Comparison of ENCODE assay signal across 4 cellular contexts in genomic region chr10:122838880-122839279, GRCh38.
A peak's percentile ranks its signal among the peaks of the same experiment; 100 is the strongest.
TF ChIP-seq lines count a peak whose summit lies in the region.

No MANE protein-coding gene starts in this region.

TF ChIP-seq in HepG2, 621 proteins besides CTCF, POLR2A, EP300 and RAD21:
- TF ChIP-seq MAFF (IDR thresholded peaks at IDR 0.05; ENCODE audit: low read depth, low read length) (peak; percentile 85), MAFK (conservative IDR thresholded peaks at IDR 0.05 in 1 of 2, IDR thresholded peaks at IDR 0.05 in 1 of 2; ENCODE audit: low read length in 2 of 2) (peak; percentile 69 to 89), ZNF317 (CRISPR knock-in tag; IDR thresholded peaks at IDR 0.05) (no peak), CEBPB (IDR thresholded peaks at IDR 0.05; ENCODE audit: borderline replicate concordance, low read depth, low read length) (no peak), ZNF484 (CRISPR knock-in tag; IDR thresholded peaks at IDR 0.05; ENCODE audit: borderline replicate concordance, low read depth) (no peak)

TF ChIP-seq in A549, 52 proteins besides CTCF, POLR2A, EP300 and RAD21:
- no peak for TF ChIP-seq CBX8 (IDR thresholded peaks at IDR 0.05)
- TF ChIP-seq MAFK (IDR thresholded peaks at IDR 0.05; ENCODE audit: partially characterized antibody), result peak; percentile 88
- no peak for TF ChIP-seq KDM1A (IDR thresholded peaks at IDR 0.05; ENCODE audit: low read depth)
- no peak for TF ChIP-seq HES2 (IDR thresholded peaks at IDR 0.05)
- no peak for TF ChIP-seq HOXA7 (CRISPR knock-in tag; IDR thresholded peaks at IDR 0.05)
- no peak for TF ChIP-seq FOXS1 (CRISPR knock-in tag; IDR thresholded peaks at IDR 0.05)
- no peak for TF ChIP-seq NR3C1 (IDR thresholded peaks at IDR 0.05)
- no peak for TF ChIP-seq ZFP36 (IDR thresholded peaks at IDR 0.05; ENCODE audit: borderline replicate concordance, partially characterized antibody)

TF ChIP-seq in IMR-90, 13 proteins besides CTCF, POLR2A, EP300 and RAD21:
- no peak for TF ChIP-seq CHD1 (IDR thresholded peaks at IDR 0.05; ENCODE audit: low read depth, low read length)
- TF ChIP-seq USF2 (IDR thresholded peaks at IDR 0.05; ENCODE audit: low read depth, low read length), result no peak
- TF ChIP-seq MAZ (IDR thresholded peaks at IDR 0.05; ENCODE audit: borderline replicate concordance, low read depth, low read length), result no peak
- TF ChIP-seq FOS (IDR thresholded peaks at IDR 0.05; ENCODE audit: low read depth, low read length), result no peak
- peak; percentile 80 for TF ChIP-seq MAFK (IDR thresholded peaks at IDR 0.05; ENCODE audit: low read depth, low read length)
- TF ChIP-seq RCOR1 (IDR thresholded peaks at IDR 0.05; ENCODE audit: insufficient replicate concordance, low read length), result no peak
- TF ChIP-seq MXI1 (IDR thresholded peaks at IDR 0.05; ENCODE audit: borderline replicate concordance, low read depth, low read length), result no peak
- TF ChIP-seq BHLHE40 (IDR thresholded peaks at IDR 0.05; ENCODE audit: low read depth, low read length), result no peak
- TF ChIP-seq CEBPB (IDR thresholded peaks at IDR 0.05; ENCODE audit: low read depth, low read length), result no peak
TF ChIP-seq in IMR-90: peak in this region for 1.

TF ChIP-seq in K562, 482 proteins besides CTCF, POLR2A, EP300 and RAD21:
- TF ChIP-seq ZNF316 (IDR thresholded peaks at IDR 0.05), result peak; percentile 86
- no peak for TF ChIP-seq ZNF395 (CRISPR knock-in tag; IDR thresholded peaks at IDR 0.05)
- TF ChIP-seq SMC3 (conservative IDR thresholded peaks at IDR 0.05; ENCODE audit: insufficient read depth, low read depth, low read length), result no peak
- peak; percentile 75; the same call in 1 of the 2 replicates for TF ChIP-seq MAFK (IDR thresholded peaks at IDR 0.05; ENCODE audit: low read length)
- no peak for TF ChIP-seq HNRNPK (IDR thresholded peaks at IDR 0.05; ENCODE audit: low read depth, low read length, poor library complexity, severe bottlenecking)
- TF ChIP-seq MAFG (tag; conservative IDR thresholded peaks at IDR 0.05), result peak; percentile 79
- TF ChIP-seq ZBED1 (IDR thresholded peaks at IDR 0.05), result no peak
- TF ChIP-seq ETV1 (tag; conservative IDR thresholded peaks at IDR 0.05; ENCODE audit: low read depth), result no peak
- TF ChIP-seq C11orf30 (IDR thresholded peaks at IDR 0.05; ENCODE audit: low read depth), result peak; percentile 81
- no peak for TF ChIP-seq POLR2H (tag; IDR thresholded peaks at IDR 0.05; ENCODE audit: low read depth)
- TF ChIP-seq ZNF76 (CRISPR knock-in tag; IDR thresholded peaks at IDR 0.05; ENCODE audit: borderline replicate concordance), result no peak
- TF ChIP-seq MAFF (IDR thresholded peaks at IDR 0.05; ENCODE audit: low read length), result peak; percentile 61
